In genomic region chr17:28551421-28552186, GRCh38 we compare ENCODE assay signal across 8 cellular contexts.
DNase-seq lines count a peak whose midpoint lies in the region; ATAC-seq and TF ChIP-seq lines count a peak whose summit lies in the region.

No MANE protein-coding gene starts in this region.

- no peak overlapping the region for H3K27ac ChIP-seq in duodenal mucosa (ENCODE audit: low read depth, low read length)
- H3K27ac ChIP-seq in muscle layer of duodenum (ENCODE audit: low read length): no peak overlapping the region

- DNase-seq in GM12864 (ENCODE audit: low read depth): no peak
- DNase-seq in NCI-H345 (lab: John Stamatoyannopoulos, UW): peak; percentile 37
- no peak for DNase-seq in activated CD4-positive, CD25-positive, alpha-beta regulatory T cell treated with anti-CD3 and anti-CD28 coated beads, Interleukin-2, amount 50 U/mL, for 72 hours
- no peak for DNase-seq in NOMO-1 treated with dmso at 0.1 percent for 144 hours (lab: John Stamatoyannopoulos, UW; ENCODE audit: unreplicated experiment)
- DNase-seq in RPMI8226: no peak

- no peaks in the 10 kb centered on the region for H3K27me3 ChIP-seq in duodenal mucosa (ENCODE audit: control insufficient read depth in 1 of 2, insufficient read depth in 2 of 2, low read length in 2 of 2)
- no peaks in the 10 kb centered on the region for H3K27me3 ChIP-seq in muscle layer of duodenum (ENCODE audit: low read depth, low read length)

- peaks cover 25 to 27% of the 10 kb centered on the region in 2 donors for H3K4me1 ChIP-seq in duodenal mucosa (ENCODE audit: control insufficient read depth in 1 of 2, insufficient read depth in 2 of 2, low read length in 2 of 2)
- peaks cover 4 to 29% of the 10 kb centered on the region in 2 donors for H3K4me1 ChIP-seq in muscle layer of duodenum (ENCODE audit: control insufficient read depth in 1 of 2, insufficient read depth in 2 of 2, low read length in 2 of 2)

- peak overlapping the region; percentile 16 to 47 for H3K9ac ChIP-seq in duodenal mucosa (ENCODE audit: low read depth in 1 of 2, low read length in 2 of 2)

- ATAC-seq in HG03469 (IDR thresholded peaks at IDR 0.05; ENCODE audit: unreplicated experiment): no peak

- H3K36me3 ChIP-seq in duodenal mucosa (ENCODE audit: control insufficient read depth in 1 of 2, insufficient read depth in 2 of 2, low read length in 2 of 2) (peaks cover 23 to 48% of the 10 kb centered on the region in 2 donors), muscle layer of duodenum (ENCODE audit: control insufficient read depth in 1 of 2, insufficient read depth in 2 of 2, low read length in 2 of 2) (peaks cover 28 to 36% of the 10 kb centered on the region in 2 donors)

- H3K4me3 ChIP-seq in GM12864 (ENCODE audit: low read depth, low read length) (peak overlapping the region; percentile 82), duodenal mucosa (ENCODE audit: low read depth in 1 of 2, low read length in 2 of 2) (peak overlapping the region; percentile 50 to 75), muscle layer of duodenum (ENCODE audit: low read depth in 1 of 2, low read length in 2 of 2) (peak overlapping the region; percentile 45 to 79)

- H3K9me3 ChIP-seq in duodenal mucosa (ENCODE audit: control insufficient read depth in 1 of 2, low read length in 2 of 2): no peaks in the 10 kb centered on the region
- H3K9me3 ChIP-seq in muscle layer of duodenum (ENCODE audit: control insufficient read depth in 1 of 2, low read length in 2 of 2): no peaks in the 10 kb centered on the region

- no peak for TF ChIP-seq CTCF in GM12864 (IDR thresholded peaks at IDR 0.05; ENCODE audit: low read depth, low read length, missing control alignments)
